Comparison of ENCODE assay signal across 30 cellular contexts in the genomic region with DNA sequence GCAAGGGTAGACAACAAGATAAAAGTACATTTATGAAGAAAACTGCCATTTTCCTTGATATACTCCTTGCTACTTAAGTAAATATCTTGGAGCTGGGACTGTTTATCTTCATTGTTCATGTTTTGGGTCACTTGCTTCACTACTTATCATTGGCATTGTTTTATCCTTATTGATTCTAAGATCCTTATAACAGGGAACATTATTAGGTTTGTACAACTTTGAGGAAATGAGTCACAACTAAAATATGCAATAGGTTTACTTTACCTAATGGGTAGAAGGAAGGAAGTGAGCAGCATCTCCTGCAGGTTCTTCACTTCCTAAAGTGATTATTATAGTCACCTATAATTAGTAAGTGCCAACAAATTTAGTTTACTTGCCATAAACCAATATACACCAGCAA. TPM values are rescaled to one million over a fixed set of nuclear protein-coding genes. Genes with fewer than 3 reads are reported as not detected.
DNase-seq lines count a peak whose midpoint lies in the region; TF ChIP-seq lines count a peak whose summit lies in the region.
"Had no signal": no experiment of that assay in that cellular context is flagged by ENCODE, and none has a peak within 500 bp of the region (broad histone marks: within the 10 kb centered on the region; RNA-seq: fewer than 3 reads in every experiment).

No MANE protein-coding gene starts in this region.

- no peak overlapping the region for H3K9ac ChIP-seq in SK-N-SH

- H3K4me2 ChIP-seq in SK-N-SH, result no peak overlapping the region

- peaks cover 5% of the 10 kb centered on the region for H3F3A ChIP-seq in SK-N-SH (replicated peaks; ENCODE audit: insufficient read depth)

- H3K4me3 ChIP-seq in A673 (ENCODE audit: low read depth, low read length, poor library complexity, severe bottlenecking) (no peak overlapping the region), SK-N-SH (ENCODE audit: low read depth in 2 of 2, low read length in 1 of 2) (no peak overlapping the region)
- H3K4me3 ChIP-seq: cardiac muscle cell, left ventricle myocardium inferior, psoas muscle, sigmoid colon, stomach had no signal

- H3K36me3 ChIP-seq in A673 (ENCODE audit: insufficient read depth, low read length, poor library complexity, severe bottlenecking) (no peaks in the 10 kb centered on the region), SK-N-SH (replicated peaks in 1 of 2; ENCODE audit: control insufficient read depth in 1 of 2, insufficient read depth in 2 of 2, low read length in 1 of 2) (no peaks in the 10 kb centered on the region)
- H3K36me3 ChIP-seq: cardiac muscle cell, left ventricle myocardium inferior, sigmoid colon, stomach, WERI-Rb-1 had no signal

- TF ChIP-seq RAD21 in SK-N-SH (IDR thresholded peaks at IDR 0.05; ENCODE audit: low read length), result no peak

- no peaks in the 10 kb centered on the region for H3K9me3 ChIP-seq in A673 (ENCODE audit: low read depth, low read length, poor library complexity, severe bottlenecking)
- H3K9me3 ChIP-seq in SK-N-SH, result no peaks in the 10 kb centered on the region
- H3K9me3 ChIP-seq: left ventricle myocardium inferior, psoas muscle, sigmoid colon, stomach had no signal

- no peak for TF ChIP-seq EP300 in SK-N-SH (IDR thresholded peaks at IDR 0.05; ENCODE audit: borderline replicate concordance in 1 of 2, low read depth in 1 of 2, low read length in 1 of 2)

- H4K20me1 ChIP-seq in SK-N-SH (ENCODE audit: insufficient read depth), result no peaks in the 10 kb centered on the region

- BruUV-seq in A673 (replicated peaks; lab: Mats Ljungman, UMichigan), result no TSS peak

- CTCF ChIA-PET in A673 (lab: Charles Lee) (interaction anchor here (1.2 kb wide), 1 partner anchor 24 kb away, joined by 4 read pairs; no protein-coding TSS in a partner anchor), SK-N-SH (lab: Yijun Ruan, JAX) (no interaction called here)

- H2AFZ ChIP-seq in SK-N-SH (ENCODE audit: low read depth), result no peak overlapping the region

- intact Hi-C loops in A673 (cut with micrococcal nuclease; ENCODE audit: unreplicated experiment) (no loop called here), posterior vena cava (cut with DNase I) (no loop called here)

- H3K27ac ChIP-seq in A673 (ENCODE audit: low read depth, low read length, poor library complexity, severe bottlenecking) (no peak overlapping the region), VCaP (peak overlapping the region; percentile 35; the same call in 1 of the 2 replicates), SK-N-SH (ENCODE audit: low read depth in 2 of 2, low read length in 1 of 2) (no peak overlapping the region)
- H3K27ac ChIP-seq: cardiac muscle cell, left ventricle myocardium inferior, psoas muscle, sigmoid colon, WERI-Rb-1 had no signal

- no peaks in the 10 kb centered on the region for H3K79me2 ChIP-seq in SK-N-SH (ENCODE audit: insufficient read depth)

- POLR2A ChIA-PET in A673 (lab: Charles Lee; ENCODE audit: low non-redundant PET) (no interaction called here), SK-N-SH (lab: Yijun Ruan, JAX) (no interaction called here)

- H3K27me3 ChIP-seq in A673 (replicated peaks; ENCODE audit: insufficient read depth, low read depth, low read length, poor library complexity), result no peaks in the 10 kb centered on the region
- H3K27me3 ChIP-seq in SK-N-SH (ENCODE audit: insufficient read depth), result no peaks in the 10 kb centered on the region
- H3K27me3 ChIP-seq: cardiac muscle cell, sigmoid colon, stomach had no signal

- peak; percentile 12 for DNase-seq in A673 (ENCODE audit: low spot score)
- peak; percentile 17 for DNase-seq in HT1080 (ENCODE audit: low read depth)
- DNase-seq in kidney glomerular epithelial cell (lab: John Stamatoyannopoulos, UW), result peak; percentile 11
- no peak for DNase-seq in SIG-M5 (lab: John Stamatoyannopoulos, UW)
- DNase-seq in posterior vena cava (ENCODE audit: low spot score), result no peak
- no peak for DNase-seq in SK-N-SH
- no peak for DNase-seq in SHP77 treated with DMSO at 0.1 percent for 48 hours (lab: John Stamatoyannopoulos, UW)
- DNase-seq: activated CD4-positive, alpha-beta T cell treated with anti-CD3 and anti-CD28 coated beads for 4 hours; activated CD8-positive, alpha-beta memory T cell treated with anti-CD3 and anti-CD28 coated beads for 24 hours; activated effector memory CD4-positive, alpha-beta T cell treated with anti-CD3 and anti-CD28 coated beads, Interleukin-2, amount 50 U/mL, for 16 hours; aorta; CD8-positive, alpha-beta T cell; effector CD4-positive, alpha-beta T cell; H7; immature natural killer cell; Kasumi-1; left ventricle myocardium inferior; mesendoderm; NCI-H1048; NCI-H2107; OCI-M1; psoas muscle; SHP77; sigmoid colon; stimulated activated CD4-positive, alpha-beta T cell treated with anti-CD3 and anti-CD28 coated beads, Interleukin-4, amount 100 ng/mL, for 1 hour; stomach; T1000; WERI-Rb-1 had no signal

- TF ChIP-seq CTCF in A673 (conservative IDR thresholded peaks at IDR 0.05; ENCODE audit: low read depth, low read length) (no peak), VCaP (conservative IDR thresholded peaks at IDR 0.05) (no peak), SK-N-SH (IDR thresholded peaks at IDR 0.05) (no peak)

- H3K4me1 ChIP-seq in A673 (ENCODE audit: insufficient read depth, low read length, poor library complexity, severe bottlenecking) (no peaks in the 10 kb centered on the region), SK-N-SH (ENCODE audit: control insufficient read depth in 1 of 2, insufficient read depth in 2 of 2, low read depth in 1 of 2, low read length in 1 of 2) (no peaks in the 10 kb centered on the region)
- H3K4me1 ChIP-seq: psoas muscle, sigmoid colon had no signal

- no peaks in the 10 kb centered on the region for H3K9me2 ChIP-seq in SK-N-SH

TF ChIP-seq in SK-N-SH, 30 proteins besides CTCF, POLR2A, EP300 and RAD21:
- TF ChIP-seq, protein P1, sequence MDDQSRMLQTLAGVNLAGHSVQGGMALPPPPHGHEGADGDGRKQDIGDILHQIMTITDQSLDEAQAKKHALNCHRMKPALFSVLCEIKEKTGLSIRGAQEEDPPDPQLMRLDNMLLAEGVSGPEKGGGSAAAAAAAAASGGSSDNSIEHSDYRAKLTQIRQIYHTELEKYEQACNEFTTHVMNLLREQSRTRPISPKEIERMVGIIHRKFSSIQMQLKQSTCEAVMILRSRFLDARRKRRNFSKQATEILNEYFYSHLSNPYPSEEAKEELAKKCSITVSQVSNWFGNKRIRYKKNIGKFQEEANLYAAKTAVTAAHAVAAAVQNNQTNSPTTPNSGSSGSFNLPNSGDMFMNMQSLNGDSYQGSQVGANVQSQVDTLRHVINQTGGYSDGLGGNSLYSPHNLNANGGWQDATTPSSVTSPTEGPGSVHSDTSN (IDR thresholded peaks at IDR 0.05), result no peak
- TF ChIP-seq NRF1 (IDR thresholded peaks at IDR 0.05; ENCODE audit: low read depth, low read length), result no peak
- TF ChIP-seq, protein P2, sequence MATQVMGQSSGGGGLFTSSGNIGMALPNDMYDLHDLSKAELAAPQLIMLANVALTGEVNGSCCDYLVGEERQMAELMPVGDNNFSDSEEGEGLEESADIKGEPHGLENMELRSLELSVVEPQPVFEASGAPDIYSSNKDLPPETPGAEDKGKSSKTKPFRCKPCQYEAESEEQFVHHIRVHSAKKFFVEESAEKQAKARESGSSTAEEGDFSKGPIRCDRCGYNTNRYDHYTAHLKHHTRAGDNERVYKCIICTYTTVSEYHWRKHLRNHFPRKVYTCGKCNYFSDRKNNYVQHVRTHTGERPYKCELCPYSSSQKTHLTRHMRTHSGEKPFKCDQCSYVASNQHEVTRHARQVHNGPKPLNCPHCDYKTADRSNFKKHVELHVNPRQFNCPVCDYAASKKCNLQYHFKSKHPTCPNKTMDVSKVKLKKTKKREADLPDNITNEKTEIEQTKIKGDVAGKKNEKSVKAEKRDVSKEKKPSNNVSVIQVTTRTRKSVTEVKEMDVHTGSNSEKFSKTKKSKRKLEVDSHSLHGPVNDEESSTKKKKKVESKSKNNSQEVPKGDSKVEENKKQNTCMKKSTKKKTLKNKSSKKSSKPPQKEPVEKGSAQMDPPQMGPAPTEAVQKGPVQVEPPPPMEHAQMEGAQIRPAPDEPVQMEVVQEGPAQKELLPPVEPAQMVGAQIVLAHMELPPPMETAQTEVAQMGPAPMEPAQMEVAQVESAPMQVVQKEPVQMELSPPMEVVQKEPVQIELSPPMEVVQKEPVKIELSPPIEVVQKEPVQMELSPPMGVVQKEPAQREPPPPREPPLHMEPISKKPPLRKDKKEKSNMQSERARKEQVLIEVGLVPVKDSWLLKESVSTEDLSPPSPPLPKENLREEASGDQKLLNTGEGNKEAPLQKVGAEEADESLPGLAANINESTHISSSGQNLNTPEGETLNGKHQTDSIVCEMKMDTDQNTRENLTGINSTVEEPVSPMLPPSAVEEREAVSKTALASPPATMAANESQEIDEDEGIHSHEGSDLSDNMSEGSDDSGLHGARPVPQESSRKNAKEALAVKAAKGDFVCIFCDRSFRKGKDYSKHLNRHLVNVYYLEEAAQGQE (IDR thresholded peaks at IDR 0.05; ENCODE audit: low read depth, low read length), result no peak
- TF ChIP-seq TEAD4 (IDR thresholded peaks at IDR 0.05; ENCODE audit: borderline replicate concordance, insufficient read depth), result no peak
TF ChIP-seq in SK-N-SH: peak in this region for 0.

RNA-seq across cellular contexts. Expression of a gene that starts 6.2 kb away (rescaled TPM):
- total RNA-seq in A673 (2021) (22.6 and 22.8 TPM in 2 replicates), posterior vena cava (10 to 100 TPM; 12.8 to 16.0 TPM)
- 23.2 and 24.1 TPM in 2 replicates for total RNA-seq in HT1080 (2014; rRNA removed; shearing (Covaris generic))
- polyA plus RNA-seq in HT1080 (2015; cell fraction: cytosol; rRNA removed), result 25.4 and 29.6 TPM in 2 replicates
- polyA plus RNA-seq in HT1080 (2015; cell fraction: nucleus; rRNA removed), result 22.9 and 29.6 TPM in 2 replicates
- polyA plus RNA-seq in SK-N-SH (2012; rRNA removed), result 8.5 and 10.2 TPM in 2 replicates
- polyA plus RNA-seq in SK-N-SH (2012; cell fraction: cytosol; rRNA removed), result 11.5 and 15.7 TPM in 2 replicates
- 6.4 and 10.7 TPM in 2 replicates for polyA plus RNA-seq in SK-N-SH (2012; cell fraction: nucleus; rRNA removed)

RNA-seq across cellular contexts. Expression of a gene that starts 47.3 kb away (rescaled TPM):
- total RNA-seq in A673 (2021) (10.2 and 12.2 TPM in 2 replicates), posterior vena cava (1 to 10 TPM; 3.0 to 7.1 TPM)
- 1.6 and 3.3 TPM in 2 replicates for total RNA-seq in HT1080 (2014; rRNA removed; shearing (Covaris generic))
- polyA plus RNA-seq in HT1080 (2015; cell fraction: cytosol; rRNA removed), result 4.4 and 5.0 TPM in 2 replicates
- 1.3 and 1.6 TPM in 2 replicates for polyA plus RNA-seq in HT1080 (2015; cell fraction: nucleus; rRNA removed)
- 1.9 and 5.9 TPM in 2 replicates for polyA plus RNA-seq in SK-N-SH (2012; rRNA removed)
- polyA plus RNA-seq in SK-N-SH (2012; cell fraction: cytosol; rRNA removed), result 8.2 and 12.5 TPM in 2 replicates
- 0.67 and 0.83 TPM in 2 replicates for polyA plus RNA-seq in SK-N-SH (2012; cell fraction: nucleus; rRNA removed)

Comparison
In these comparisons a context has a peak if more than half of its experiments do, and no peak if none do; other contexts are left out.
1. DNase-seq: peak in A673 (single experiment), HT1080 (single experiment) and kidney glomerular epithelial cell (single experiment); none in SIG-M5 (single experiment), posterior vena cava (single experiment), SK-N-SH (single experiment) and SHP77 treated with DMSO at 0.1 percent for 48 hours (single experiment).